Comparison of ENCODE assay signal across 25 cellular contexts in genomic region chr10:94366382-94366781, GRCh38. TPM values are rescaled to one million over a fixed set of nuclear protein-coding genes. Genes with fewer than 3 reads are reported as not detected.
A peak's percentile ranks its signal among the peaks of the same experiment; 100 is the strongest.
DNase-seq lines count a peak whose midpoint lies in the region; ATAC-seq and TF ChIP-seq lines count a peak whose summit lies in the region.
"Had no signal": no experiment of that assay in that cellular context is flagged by ENCODE, and none has a peak within 500 bp of the region (broad histone marks: within the 10 kb centered on the region; RNA-seq: fewer than 3 reads in every experiment).

No MANE protein-coding gene starts in this region.

- H3K4me1 ChIP-seq in HCT116 (ENCODE audit: control insufficient read depth in 1 of 2, insufficient read depth in 2 of 2, low read length in 2 of 2): peaks cover 7 to 10% of the 10 kb centered on the region in 2 experiments

- POLR2A ChIA-PET in HCT116 (lab: Charles Lee): no interaction called here

- no peak overlapping the region for H3K4me3 Mint-ChIP-seq in endothelial cell (ENCODE audit: unreplicated experiment)
- H3K4me3 Mint-ChIP-seq: T-cell had no signal

- no peak overlapping the region for H3K4me3 ChIP-seq in HCT116 (replicated peaks in 1 of 2; ENCODE audit: low read depth in 1 of 2, low read length in 2 of 2)
- H3K4me3 ChIP-seq: BLaER1, HAP-1, PC-9, SJSA1 had no signal

- TF ChIP-seq RAD21 in HCT116 (IDR thresholded peaks at IDR 0.05; ENCODE audit: low read depth): no peak

- H3K36me3 Mint-ChIP-seq in endothelial cell (ENCODE audit: low read depth, unreplicated experiment): no peaks in the 10 kb centered on the region
- H3K36me3 Mint-ChIP-seq: CD4-positive, CD25-positive, alpha-beta regulatory T cell; IgD-negative memory B cell; T-cell had no signal

- TF ChIP-seq POLR2A in HCT116 (IDR thresholded peaks at IDR 0.05; ENCODE audit: borderline replicate concordance, extremely low read depth, insufficient read depth, insufficient read length): no peak

- H2AFZ ChIP-seq in HCT116 (ENCODE audit: low read depth, low read length, poor library complexity, severe bottlenecking): peak overlapping the region; percentile 27
- H2AFZ ChIP-seq: PC-9 had no signal

- no peak overlapping the region for H3K4me2 ChIP-seq in HCT116 (ENCODE audit: low read length)
- H3K4me2 ChIP-seq: BLaER1, PC-9 had no signal

- intact Hi-C loops in HCT116 (cut with micrococcal nuclease): no loop called here

- no peaks in the 10 kb centered on the region for H3K27me3 Mint-ChIP-seq in endothelial cell (ENCODE audit: unreplicated experiment)

- RAD21 ChIA-PET in HCT116 (lab: Charles Lee; ENCODE audit: low non-redundant PET in 1 of 2, low total read pairs in 2 of 2, uncharacterized antibody in 2 of 2, unreplicated experiment in 2 of 2): no interaction called here

- DNase-seq in HCT116 (ENCODE audit: low read depth, low spot score): no peak
- peak; percentile 16 for DNase-seq in MV-4-11 (lab: John Stamatoyannopoulos, UW)
- DNase-seq in anterior cingulate cortex (lab: John Stamatoyannopoulos, UW): no peak
- no peak for DNase-seq in endothelial cell (ENCODE audit: low spot score)
- DNase-seq in activated gamma-delta T cell treated with Interleukin-2 at 50 U/mL for 16 hours: no peak
- DNase-seq in NCI-H1930 (lab: John Stamatoyannopoulos, UW): no peak
- DNase-seq: CD4-positive, CD25-positive, alpha-beta regulatory T cell; GOT3; Kasumi-1; NCI-H1105; NCI-H2029 treated with DMSO at 0.1 percent for 48 hours; NCI-H226; NCI-H510A; NCI-H774; PC-9; Right ventricle myocardium superior; RPMI8226; T-cell had no signal

- ATAC-seq in HCT116: no peak
- ATAC-seq: T-cell had no signal

- peaks cover 3% of the 10 kb centered on the region for H3K4me1 Mint-ChIP-seq in endothelial cell (ENCODE audit: unreplicated experiment)

- BruUV-seq in HCT116 (replicated peaks; lab: Mats Ljungman, UMichigan): no TSS peak

- H3K27me3 ChIP-seq in HCT116 (ENCODE audit: insufficient read depth, low read length): no peaks in the 10 kb centered on the region
- no peaks in the 10 kb centered on the region for H3K27me3 ChIP-seq in layer of hippocampus (ENCODE audit: control insufficient read depth, insufficient read depth, low read length)
- H3K27me3 ChIP-seq: BLaER1, SJSA1 had no signal

- CTCF ChIA-PET in HCT116 (lab: Charles Lee): interaction anchor here (0.9 kb wide), 1 partner anchor 78 kb away, joined by 3 read pairs; no protein-coding TSS in a partner anchor

- no peaks in the 10 kb centered on the region for H3K9me2 ChIP-seq in HCT116 (ENCODE audit: insufficient read depth)

- peaks cover under 1% of the 10 kb centered on the region; the same call in 1 of the 2 replicates for H4K20me1 ChIP-seq in HCT116 (ENCODE audit: insufficient read depth)
- H4K20me1 ChIP-seq: BLaER1 had no signal

- H3K9me3 Mint-ChIP-seq in endothelial cell (ENCODE audit: unreplicated experiment): no peaks in the 10 kb centered on the region
- H3K9me3 Mint-ChIP-seq: CD4-positive, CD25-positive, alpha-beta regulatory T cell; IgD-negative memory B cell; T-cell had no signal

- H3K27ac ChIP-seq in HCT116 (ENCODE audit: low read depth, low read length) (no peak overlapping the region), angular gyrus (ENCODE audit: low read depth, low read length) (peak overlapping the region; percentile 32), layer of hippocampus (ENCODE audit: low read depth, low read length) (peak overlapping the region; percentile 60)
- H3K27ac ChIP-seq: BLaER1, HL-60, PC-9, SJSA1 had no signal

- no peak overlapping the region for H3K9ac ChIP-seq in HCT116 (ENCODE audit: low read length)
- H3K9ac ChIP-seq: BLaER1 had no signal

- peaks cover 0 to under 1% of the 10 kb centered on the region in 2 experiments; a peak in 2 of 4 replicates for H3K36me3 ChIP-seq in HCT116 (ENCODE audit: control insufficient read depth in 1 of 2, insufficient read depth in 2 of 2, low read length in 2 of 2)
- H3K36me3 ChIP-seq: BLaER1, HAP-1 had no signal

- TF ChIP-seq CTCF in HCT116 (IDR thresholded peaks at IDR 0.05 in 2 of 3, conservative IDR thresholded peaks at IDR 0.05 in 1 of 3; ENCODE audit: borderline replicate concordance in 1 of 3, insufficient read depth in 1 of 3, low read depth in 2 of 3, low read length in 2 of 3) (no peak), endothelial cell (IDR thresholded peaks at IDR 0.05; ENCODE audit: unreplicated experiment) (no peak)

- H3K27ac Mint-ChIP-seq in endothelial cell (ENCODE audit: unreplicated experiment): no peak overlapping the region
- H3K27ac Mint-ChIP-seq: CD4-positive, CD25-positive, alpha-beta regulatory T cell; T-cell had no signal

- no peaks in the 10 kb centered on the region for H3K9me3 ChIP-seq in HCT116 (ENCODE audit: control insufficient read depth in 1 of 2, insufficient read depth in 1 of 2, low read depth in 1 of 2, low read length in 2 of 2)
- H3K9me3 ChIP-seq: HAP-1 had no signal

- H3K79me2 ChIP-seq in HCT116 (ENCODE audit: insufficient read depth, low read length): peaks cover 14% of the 10 kb centered on the region

TF ChIP-seq in HCT116, 20 proteins besides CTCF, POLR2A, EP300 and RAD21:
- TF ChIP-seq EGR1 (IDR thresholded peaks at IDR 0.05; ENCODE audit: low read depth) (no peak), SIN3A (IDR thresholded peaks at IDR 0.05; ENCODE audit: low read depth) (no peak), ELF1 (IDR thresholded peaks at IDR 0.05; ENCODE audit: borderline replicate concordance, low read depth) (no peak), POLR2AphosphoS5 (IDR thresholded peaks at IDR 0.05; ENCODE audit: low read depth, low read length) (no peak), YY1 (IDR thresholded peaks at IDR 0.05; ENCODE audit: extremely low read depth, insufficient replicate concordance, low read depth, low read length) (no peak)
TF ChIP-seq in HCT116: peak in this region for 0.

RNA-seq across cellular contexts. Expression of gene NOC3L, which starts 3.6 kb away (rescaled TPM):
- total RNA-seq in HCT116 (2021; ENCODE audit: unreplicated experiment) (45.5 TPM), endothelial cell (ENCODE audit: unreplicated experiment) (9.3 TPM)
- 7.5 and 11.8 TPM in 2 replicates for polyA plus RNA-seq in HCT116 (2012)

RNA-seq across cellular contexts. Expression of gene TBC1D12, which starts 36.0 kb away (rescaled TPM):
- total RNA-seq in HCT116 (2021; ENCODE audit: unreplicated experiment) (7.1 TPM), endothelial cell (ENCODE audit: unreplicated experiment) (9.3 TPM)
- 2.5 and 3.0 TPM in 2 replicates for polyA plus RNA-seq in HCT116 (2012)
- total RNA-seq: CD4-positive, CD25-positive, alpha-beta regulatory T cell had no signal
- polyA plus RNA-seq: CD4-positive, CD25-positive, alpha-beta regulatory T cell had no signal
